ENCODE assay signal across 8 cellular contexts in the genomic region with DNA sequence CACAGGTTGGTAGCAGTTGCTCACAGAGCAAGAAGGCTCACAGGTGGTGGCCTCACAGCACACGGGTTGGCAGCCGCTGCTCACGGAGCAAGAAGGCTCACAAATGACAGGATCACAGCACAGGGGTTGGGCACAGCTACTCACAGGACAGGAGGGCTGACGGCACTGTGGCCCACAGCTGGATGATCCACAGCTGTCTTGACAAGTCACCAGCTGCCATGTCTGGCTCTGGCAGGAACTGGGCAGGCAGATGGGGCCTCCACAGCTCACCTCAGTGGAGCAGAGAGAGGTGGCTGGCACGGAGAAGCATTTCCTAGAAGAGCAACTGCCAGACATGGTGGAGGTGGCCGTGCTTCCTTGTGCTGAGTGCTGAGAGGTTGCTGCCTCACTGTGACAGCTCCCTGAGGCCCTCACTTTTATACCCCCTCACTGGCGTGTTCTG.
DNase-seq lines count a peak whose midpoint lies in the region; ATAC-seq lines count a peak whose summit lies in the region.

A gene with protein sequence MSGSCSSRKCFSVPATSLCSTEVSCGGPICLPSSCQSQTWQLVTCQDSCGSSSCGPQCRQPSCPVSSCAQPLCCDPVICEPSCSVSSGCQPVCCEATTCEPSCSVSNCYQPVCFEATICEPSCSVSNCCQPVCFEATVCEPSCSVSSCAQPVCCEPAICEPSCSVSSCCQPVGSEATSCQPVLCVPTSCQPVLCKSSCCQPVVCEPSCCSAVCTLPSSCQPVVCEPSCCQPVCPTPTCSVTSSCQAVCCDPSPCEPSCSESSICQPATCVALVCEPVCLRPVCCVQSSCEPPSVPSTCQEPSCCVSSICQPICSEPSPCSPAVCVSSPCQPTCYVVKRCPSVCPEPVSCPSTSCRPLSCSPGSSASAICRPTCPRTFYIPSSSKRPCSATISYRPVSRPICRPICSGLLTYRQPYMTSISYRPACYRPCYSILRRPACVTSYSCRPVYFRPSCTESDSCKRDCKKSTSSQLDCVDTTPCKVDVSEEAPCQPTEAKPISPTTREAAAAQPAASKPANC (minus strand): TSS at position 392 of the 442 bp plus-strand sequence. CDS start 56 bp downstream, at position 336.

- ATAC-seq in HG03196 (IDR thresholded peaks at IDR 0.05; ENCODE audit: unreplicated experiment) (peak; percentile 26), HG03095 (IDR thresholded peaks at IDR 0.05; ENCODE audit: unreplicated experiment) (no peak), HG03469 (IDR thresholded peaks at IDR 0.05; ENCODE audit: unreplicated experiment) (no peak)

- peak; percentile 29 to 35 for DNase-seq in activated CD4-positive, alpha-beta T cell treated with anti-CD3 and anti-CD28 coated beads for 4 hours
- DNase-seq in cerebellar cortex (ENCODE audit: low spot score) (peak; percentile 58), DMS79 treated with DMSO at 0.1 percent for 48 hours (lab: John Stamatoyannopoulos, UW) (no peak), NCI-H1436 treated with DMSO at 0.1 percent for 48 hours (lab: John Stamatoyannopoulos, UW) (no peak)
- peak; percentile 17 to 31 for DNase-seq in stimulated activated CD8-positive, alpha-beta memory T cell treated with anti-CD3 and anti-CD28 coated beads, Interleukin-2, amount 100 ng/mL, for 1 hour (ENCODE audit: low read depth in 2 of 2)

Comparison
In these comparisons a context has a peak if more than half of its experiments do, and no peak if none do; other contexts are left out.
1. DNase-seq: peak in activated CD4-positive, alpha-beta T cell treated with anti-CD3 and anti-CD28 coated beads for 4 hours (2 of 2), cerebellar cortex (single experiment) and stimulated activated CD8-positive, alpha-beta memory T cell treated with anti-CD3 and anti-CD28 coated beads, Interleukin-2, amount 100 ng/mL, for 1 hour (2 of 2); none in DMS79 treated with DMSO at 0.1 percent for 48 hours (single experiment) and NCI-H1436 treated with DMSO at 0.1 percent for 48 hours (single experiment).